In the genomic region with DNA sequence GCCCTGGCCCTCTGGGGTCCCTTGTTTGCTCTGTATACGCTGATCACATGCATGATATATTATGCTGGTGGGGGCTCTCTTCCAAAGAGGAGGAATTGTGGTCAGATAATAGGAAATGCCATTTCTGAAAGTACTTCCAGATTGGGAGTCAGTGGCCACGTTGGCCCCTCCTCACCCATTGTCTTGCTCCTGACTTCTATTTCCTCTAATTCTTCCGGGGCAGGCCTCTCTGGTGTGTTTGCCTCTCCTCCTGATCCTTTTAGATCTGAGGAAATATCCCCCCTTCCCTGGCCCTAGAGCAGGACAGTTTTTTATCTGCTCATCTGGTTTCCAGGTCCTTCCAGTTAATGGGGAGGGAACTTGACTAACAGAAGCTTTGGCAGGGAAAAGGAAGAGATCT, we compare ENCODE assay signal across 26 cellular contexts. TPM values are rescaled to one million over a fixed set of nuclear protein-coding genes. Genes with fewer than 3 reads are reported as not detected.
A peak's percentile ranks its signal among the peaks of the same experiment; 100 is the strongest.
DNase-seq lines count a peak whose midpoint lies in the region; FAIRE-seq and TF ChIP-seq lines count a peak whose summit lies in the region.
"Had no signal": no experiment of that assay in that cellular context is flagged by ENCODE, and none has a peak within 500 bp of the region (broad histone marks: within the 10 kb centered on the region; RNA-seq: fewer than 3 reads in every experiment).

No MANE protein-coding gene starts in this region.

- no peaks in the 10 kb centered on the region for H3K9me3 Mint-ChIP-seq in progenitor cell of endocrine pancreas (ENCODE audit: low read depth)
- H3K9me3 Mint-ChIP-seq: activated B cell treated with CpG ODN at 0.5 μM for 24 hours; activated CD4-positive, alpha-beta memory T cell treated with anti-CD3 and anti-CD28 coated beads, Interleukin-2, amount 10 ng/mL, durations not matched to agents 7 days and 5 days; CD8-positive, alpha-beta T cell; natural killer cell; stimulated activated effector memory CD8-positive, alpha-beta T cell treated with anti-CD3 and anti-CD28 coated beads, Interleukin-12 subunit alpha, Interleukin-12 subunit beta, amount 100 ng/mL, for 72 hours had no signal

- H2AFZ ChIP-seq in Karpas-422 (ENCODE audit: low read length): no peak overlapping the region
- H2AFZ ChIP-seq in keratinocyte (ENCODE audit: control insufficient read depth, low read length): peak overlapping the region; percentile 16

- H3K27ac ChIP-seq in Karpas-422 (ENCODE audit: low read length) (no peak overlapping the region), ectodermal cell (ENCODE audit: insufficient read depth, low read depth, low read length, poor library complexity, severe bottlenecking) (no peak overlapping the region), keratinocyte (ENCODE audit: control insufficient read depth, insufficient read depth, low read length) (no peak overlapping the region)
- H3K27ac ChIP-seq: psoas muscle, RWPE1, suprapubic skin, uterus had no signal

- dilution Hi-C loops in keratinocyte (cut with MboI; ENCODE audit: extremely low pct_ligation_motif_present, low sequenced_read_pairs): no loop called here

- no peak overlapping the region for H3K4me3 ChIP-seq in Karpas-422 (ENCODE audit: low read length)
- peak overlapping the region; percentile 83 for H3K4me3 ChIP-seq in ectodermal cell (ENCODE audit: insufficient read depth, low read depth, low read length)
- no peak overlapping the region for H3K4me3 ChIP-seq in keratinocyte (ENCODE audit: control insufficient read depth in 2 of 3, extremely low read depth in 1 of 3, insufficient read depth in 2 of 3, low read depth in 1 of 3, low read length in 3 of 3)
- H3K4me3 ChIP-seq: HAP-1, psoas muscle, suprapubic skin, uterus had no signal

- H3K4me2 ChIP-seq in Karpas-422 (ENCODE audit: low read depth, low read length, poor library complexity, severe bottlenecking): no peak overlapping the region
- no peak overlapping the region for H3K4me2 ChIP-seq in keratinocyte (ENCODE audit: control insufficient read depth, extremely low read depth, insufficient read depth, low read depth, low read length)

- H3K27ac Mint-ChIP-seq in progenitor cell of endocrine pancreas: peak overlapping the region; percentile 75
- H3K27ac Mint-ChIP-seq: activated CD4-positive, alpha-beta memory T cell treated with anti-CD3 and anti-CD28 coated beads, Interleukin-2, amount 10 ng/mL, durations not matched to agents 7 days and 5 days; CD8-positive, alpha-beta T cell; natural killer cell; stimulated activated effector memory CD8-positive, alpha-beta T cell treated with anti-CD3 and anti-CD28 coated beads, Interleukin-12 subunit alpha, Interleukin-12 subunit beta, amount 100 ng/mL, for 72 hours had no signal

- no peaks in the 10 kb centered on the region for H3K79me2 ChIP-seq in Karpas-422 (ENCODE audit: low read length)
- H3K79me2 ChIP-seq in keratinocyte (ENCODE audit: control insufficient read depth, insufficient read depth, low read length): peaks cover 3% of the 10 kb centered on the region

- H4K20me1 ChIP-seq in Karpas-422 (ENCODE audit: insufficient read depth, low read depth, low read length) (no peaks in the 10 kb centered on the region), keratinocyte (ENCODE audit: control insufficient read depth, extremely low read depth, insufficient read depth, low read length) (no peaks in the 10 kb centered on the region)

- H3K4me1 Mint-ChIP-seq in progenitor cell of endocrine pancreas (ENCODE audit: low read depth): peaks cover 40% of the 10 kb centered on the region

- H3K36me3 Mint-ChIP-seq in progenitor cell of endocrine pancreas (ENCODE audit: insufficient read depth): no peaks in the 10 kb centered on the region
- H3K36me3 Mint-ChIP-seq: CD8-positive, alpha-beta T cell; natural killer cell; stimulated activated effector memory CD8-positive, alpha-beta T cell treated with anti-CD3 and anti-CD28 coated beads, Interleukin-12 subunit alpha, Interleukin-12 subunit beta, amount 100 ng/mL, for 72 hours had no signal

- 42 to 43% methylated on average over 3 of the region's 3 CpGs for WGBS in ectodermal cell, 2 experiments

- H3K4me1 ChIP-seq in Karpas-422 (ENCODE audit: low read length) (no peaks in the 10 kb centered on the region), ectodermal cell (ENCODE audit: control insufficient read depth, insufficient read depth, low read length) (peaks cover 77% of the 10 kb centered on the region), keratinocyte (ENCODE audit: control insufficient read depth, extremely low read depth, insufficient read depth, low read length) (peaks cover 72% of the 10 kb centered on the region)
- H3K4me1 ChIP-seq: uterus had no signal

- H3K27me3 ChIP-seq in Karpas-422 (ENCODE audit: low read length): no peaks in the 10 kb centered on the region
- no peaks in the 10 kb centered on the region for H3K27me3 ChIP-seq in ectodermal cell (ENCODE audit: control insufficient read depth, insufficient read depth, low read length, poor library complexity, severe bottlenecking)
- no peaks in the 10 kb centered on the region for H3K27me3 ChIP-seq in keratinocyte (ENCODE audit: control insufficient read depth, extremely low read depth, insufficient read depth, low read length)
- H3K27me3 ChIP-seq: uterus had no signal

- DNase-seq in Karpas-422: peak; percentile 29
- DNase-seq in keratinocyte (ENCODE audit: low read depth, low spot score): no peak
- DNase-seq in progenitor cell of endocrine pancreas (ENCODE audit: low spot score, unreplicated experiment): no peak
- DNase-seq in glomerular visceral epithelial cell (ENCODE audit: extremely low spot score): no peak
- no peak for DNase-seq in DMS153 treated with DMSO at 0.1 percent for 48 hours (lab: John Stamatoyannopoulos, UW; ENCODE audit: unreplicated experiment)
- no peak for DNase-seq in foreskin melanocyte
- DNase-seq: activated B cell treated with CpG ODN at 0.5 μM for 24 hours; activated CD4-positive, alpha-beta memory T cell treated with anti-CD3 and anti-CD28 coated beads, Interleukin-2, amount 10 ng/mL, durations not matched to agents 7 days and 5 days; activated T-cell treated with anti-CD3 and anti-CD28 coated beads, Interleukin-2, amount 50 U/mL, for 1 hour; cortex of kidney; hypothalamus; midbrain; natural killer cell; NCI-H1694; NCI-H526 treated with DMSO at 0.1 percent for 48 hours; psoas muscle; uterus had no signal

- FAIRE-seq in keratinocyte (lab: Jason Lieb, UNC): no peak
- FAIRE-seq: bronchial epithelial cell had no signal

- H3K36me3 ChIP-seq in Karpas-422 (ENCODE audit: insufficient read depth, low read length) (no peaks in the 10 kb centered on the region), ectodermal cell (ENCODE audit: control insufficient read depth, insufficient read depth, low read length) (peaks cover 7% of the 10 kb centered on the region), keratinocyte (ENCODE audit: control insufficient read depth in 2 of 2, extremely low read depth in 1 of 2, insufficient read depth in 2 of 2, low read length in 2 of 2) (no peaks in the 10 kb centered on the region)
- H3K36me3 ChIP-seq: HAP-1, suprapubic skin, uterus had no signal

- no peaks in the 10 kb centered on the region for H3K27me3 Mint-ChIP-seq in progenitor cell of endocrine pancreas
- H3K27me3 Mint-ChIP-seq: activated B cell treated with CpG ODN at 0.5 μM for 24 hours had no signal

- H3K4me3 Mint-ChIP-seq in progenitor cell of endocrine pancreas (ENCODE audit: low read depth): peak overlapping the region; percentile 8
- H3K4me3 Mint-ChIP-seq: activated B cell treated with CpG ODN at 0.5 μM for 24 hours; activated CD4-positive, alpha-beta memory T cell treated with anti-CD3 and anti-CD28 coated beads, Interleukin-2, amount 10 ng/mL, durations not matched to agents 7 days and 5 days; CD8-positive, alpha-beta T cell; natural killer cell; stimulated activated effector memory CD8-positive, alpha-beta T cell treated with anti-CD3 and anti-CD28 coated beads, Interleukin-12 subunit alpha, Interleukin-12 subunit beta, amount 100 ng/mL, for 72 hours had no signal

- H3K9me1 ChIP-seq in keratinocyte (ENCODE audit: control insufficient read depth, extremely low read depth, insufficient read depth, low read length): peaks cover 2% of the 10 kb centered on the region

- H3K9me2 ChIP-seq in Karpas-422 (replicated peaks; ENCODE audit: insufficient read depth, low read length): no peaks in the 10 kb centered on the region

- H3K9me3 ChIP-seq in Karpas-422 (ENCODE audit: low read length): no peaks in the 10 kb centered on the region
- H3K9me3 ChIP-seq in ectodermal cell (ENCODE audit: control insufficient read depth, low read length): no peaks in the 10 kb centered on the region
- no peaks in the 10 kb centered on the region for H3K9me3 ChIP-seq in keratinocyte (ENCODE audit: control insufficient read depth, low read depth, low read length)
- H3K9me3 ChIP-seq: HAP-1, psoas muscle, suprapubic skin, uterus had no signal

- TF ChIP-seq CTCF in keratinocyte (optimal IDR thresholded peaks at IDR 0.05 in 1 of 3, IDR thresholded peaks at IDR 0.05 in 1 of 3, conservative IDR thresholded peaks at IDR 0.05 in 1 of 3; ENCODE audit: extremely low read depth in 1 of 3, insufficient read depth in 2 of 3, low read length in 3 of 3): no peak
- no peak for TF ChIP-seq CTCF in progenitor cell of endocrine pancreas (IDR thresholded peaks at IDR 0.05; ENCODE audit: unreplicated experiment)

- H3K9ac ChIP-seq in Karpas-422 (ENCODE audit: low read length) (no peak overlapping the region), keratinocyte (ENCODE audit: control insufficient read depth, extremely low read depth, insufficient read depth, low read length) (no peak overlapping the region)

RNA-seq across cellular contexts. Expression of gene VANGL2, which starts 2.9 kb away (rescaled TPM):
- total RNA-seq in Karpas-422 (2014; rRNA removed; shearing (Covaris generic); ENCODE audit: low replicate concordance): 0.07 TPM in 1 of 2 replicates, not detected in the other
- polyA plus RNA-seq in ectodermal cell (2013, experiment 1 of 4): 139 TPM
- polyA plus RNA-seq in ectodermal cell (2013, experiment 2 of 4): 130 TPM
- polyA plus RNA-seq in ectodermal cell (2013, experiment 3 of 4): 107 TPM
- 117 TPM for polyA plus RNA-seq in ectodermal cell (2013, experiment 4 of 4)
- polyA plus RNA-seq in keratinocyte: 10.9 to 17.6 TPM (median 11.4 TPM) in 3 replicates
- 2.7 TPM for polyA plus RNA-seq in keratinocyte (2011; ENCODE audit: low read depth)
- polyA plus RNA-seq in keratinocyte (2011; cell fraction: cytosol; rRNA removed): 8.4 and 8.7 TPM in 2 replicates
- 32.2 and 38.0 TPM in 2 replicates for polyA plus RNA-seq in keratinocyte (2011; cell fraction: nucleus; rRNA removed)
- polyA plus RNA-seq in keratinocyte (2012; ENCODE audit: low replicate concordance): 6.7 and 11.3 TPM in 2 replicates
- polyA minus RNA-seq in keratinocyte: 11.8 to 19.0 TPM (median 16.6 TPM) in 3 replicates
- polyA minus RNA-seq in keratinocyte (2011; cell fraction: cytosol; rRNA and poly(A)+ RNA removed): 7.1 TPM
- polyA minus RNA-seq in keratinocyte (2011; cell fraction: nucleus; rRNA and poly(A)+ RNA removed): 9.5 and 14.1 TPM in 2 replicates
- total RNA-seq in progenitor cell of endocrine pancreas: 75.6 and 80.4 TPM in 2 replicates
- total RNA-seq: activated CD4-positive, alpha-beta memory T cell treated with anti-CD3 and anti-CD28 coated beads, Interleukin-2, amount 10 ng/mL, durations not matched to agents 7 days and 5 days; CD8-positive, alpha-beta T cell had no signal

RNA-seq across cellular contexts. Expression of gene NHLH1, which starts 36.4 kb away (rescaled TPM):
- 0.48 TPM in 1 of 2 replicates, not detected in the other for total RNA-seq in Karpas-422 (2014; rRNA removed; shearing (Covaris generic); ENCODE audit: low replicate concordance)
- 3.9 TPM for polyA plus RNA-seq in ectodermal cell (2013, experiment 1 of 4)
- polyA plus RNA-seq in ectodermal cell (2013, experiment 2 of 4): 2.9 TPM
- polyA plus RNA-seq in ectodermal cell (2013, experiment 3 of 4): 5.2 TPM
- polyA plus RNA-seq in ectodermal cell (2013, experiment 4 of 4): 8.3 TPM
- 0.10 to 0.17 TPM (median 0.13 TPM) in 3 replicates for polyA plus RNA-seq in keratinocyte
- not detected for polyA plus RNA-seq in keratinocyte (2011; ENCODE audit: low read depth)
- polyA plus RNA-seq in keratinocyte (2011; cell fraction: cytosol; rRNA removed): 0.03 and 0.11 TPM in 2 replicates
- polyA plus RNA-seq in keratinocyte (2011; cell fraction: nucleus; rRNA removed): 0.53 and 0.62 TPM in 2 replicates
- 0.03 and 0.27 TPM in 2 replicates for polyA plus RNA-seq in keratinocyte (2012; ENCODE audit: low replicate concordance)
- 0.07 to 0.22 TPM (median 0.16 TPM) in 3 replicates for polyA minus RNA-seq in keratinocyte
- polyA minus RNA-seq in keratinocyte (2011; cell fraction: cytosol; rRNA and poly(A)+ RNA removed): not detected
- polyA minus RNA-seq in keratinocyte (2011; cell fraction: nucleus; rRNA and poly(A)+ RNA removed): 0.23 TPM in 1 of 2 replicates, not detected in the other
- total RNA-seq in progenitor cell of endocrine pancreas: 0.78 and 0.96 TPM in 2 replicates
- total RNA-seq: bronchial epithelial cell, G401, skeletal muscle tissue, uterus had no signal

Comparison
In these comparisons a context has a peak if more than half of its experiments do, and no peak if none do; other contexts are left out.
1. RNA of gene VANGL2, which starts 2.9 kb away (total RNA-seq): 75.6 to 80.4 TPM in progenitor cell of endocrine pancreas; 0.07 TPM in Karpas-422; every median in the first group is over 10 times any median in the second.